10 cellular contexts compared by ENCODE assay signal in genomic region chr12:90280564-90281058, GRCh38.
DNase-seq lines count a peak whose midpoint lies in the region; ATAC-seq, FAIRE-seq and TF ChIP-seq lines count a peak whose summit lies in the region.
"Had no signal": no experiment of that assay in that cellular context is flagged by ENCODE, and none has a peak within 500 bp of the region (broad histone marks: within the 10 kb centered on the region; RNA-seq: fewer than 3 reads in every experiment).

No MANE protein-coding gene starts in this region.

- intact Hi-C loops in posterior cingulate gyrus (cut with DNase I), result no loop called here

- no peak for FAIRE-seq in H54 (lab: Jason Lieb, UNC)

- DNase-seq in activated effector memory CD4-positive, alpha-beta T cell treated with anti-CD3 and anti-CD28 coated beads, Interleukin-2, amount 50 U/mL, for 16 hours, result peak; percentile 61
- DNase-seq in activated effector memory CD4-positive, alpha-beta T cell treated with Interleukin-2 at 50 U/mL for 16 hours, result no peak
- peak; percentile 32 to 50 for DNase-seq in activated T-cell treated with anti-CD3 and anti-CD28 coated beads, Interleukin-2, amount 50 U/mL, for 48 hours
- DNase-seq in stimulated activated CD4-positive, alpha-beta T cell treated with anti-CD3 and anti-CD28 coated beads, TNF-alpha, amount 100 ng/mL, for 24 hours (ENCODE audit: low read depth in 3 of 3), result peak in 2 of 3 experiments; percentile 1 to 25
- DNase-seq in H54 (ENCODE audit: insufficient read length, low spot score), result no peak
- no peak for DNase-seq in posterior cingulate gyrus
- DNase-seq in NCI-H1092 treated with DMSO at 0.1 percent for 48 hours (lab: John Stamatoyannopoulos, UW), result no peak
- DNase-seq: head of caudate nucleus, Kasumi-1 had no signal

- no peak for TF ChIP-seq POLR2A in H54 (IDR thresholded peaks at IDR 0.05; ENCODE audit: low read depth, low read length)

- peak; percentile 57 for ATAC-seq in HG02840 (IDR thresholded peaks at IDR 0.05; ENCODE audit: low FRiP score, unreplicated experiment)

Comparison
In these comparisons a context has a peak if more than half of its experiments do, and no peak if none do; other contexts are left out.
1. DNase-seq: peak in activated effector memory CD4-positive, alpha-beta T cell treated with anti-CD3 and anti-CD28 coated beads, Interleukin-2, amount 50 U/mL, for 16 hours (single experiment), activated T-cell treated with anti-CD3 and anti-CD28 coated beads, Interleukin-2, amount 50 U/mL, for 48 hours (2 of 2) and stimulated activated CD4-positive, alpha-beta T cell treated with anti-CD3 and anti-CD28 coated beads, TNF-alpha, amount 100 ng/mL, for 24 hours (2 of 3); none in activated effector memory CD4-positive, alpha-beta T cell treated with Interleukin-2 at 50 U/mL for 16 hours (single experiment), H54 (single experiment), posterior cingulate gyrus (0 of 10) and NCI-H1092 treated with DMSO at 0.1 percent for 48 hours (single experiment).